ENCODE assay signal across 14 cellular contexts in genomic region chr14:101933209-101933608, GRCh38. TPM values are rescaled to one million over a fixed set of nuclear protein-coding genes. Genes with fewer than 3 reads are reported as not detected.
DNase-seq lines count a peak whose midpoint lies in the region; ATAC-seq and TF ChIP-seq lines count a peak whose summit lies in the region.
"Had no signal": no experiment of that assay in that cellular context is flagged by ENCODE, and none has a peak within 500 bp of the region (broad histone marks: within the 10 kb centered on the region; RNA-seq: fewer than 3 reads in every experiment).

No MANE protein-coding gene starts in this region.

- POLR2A ChIA-PET in WTC11 (lab: Charles Lee) = no interaction called here

- H4K91ac ChIP-seq in H9 (ENCODE audit: insufficient read length, low read depth, low read length) = no peak overlapping the region

- H3K27ac ChIP-seq in H9 (ENCODE audit: insufficient read length, low read depth, low read length) = no peak overlapping the region
- no peak overlapping the region for H3K27ac ChIP-seq in spleen
- H3K27ac ChIP-seq: 22Rv1, GM23248 had no signal

- no peaks in the 10 kb centered on the region for H3K79me2 ChIP-seq in H9 (ENCODE audit: insufficient read depth, low read length)

- H2BK5ac ChIP-seq in H9 (ENCODE audit: insufficient read length, low read length) = no peak overlapping the region

- H3K23me2 ChIP-seq in H9 (ENCODE audit: insufficient read length, low read depth, low read length, poor library complexity, severe bottlenecking) = no peaks in the 10 kb centered on the region

- TF ChIP-seq POLR2A in spleen (IDR thresholded peaks at IDR 0.05) (no peak), erythroblast (IDR thresholded peaks at IDR 0.05; ENCODE audit: low read length) (no peak)

- no peaks in the 10 kb centered on the region for H4K20me1 ChIP-seq in H9 (ENCODE audit: control insufficient read depth, insufficient read depth, insufficient read length)
- H4K20me1 ChIP-seq: BLaER1 treated with 17β-estradiol and CSF1 and Interleukin-3, amounts not matched to agents 10 nM and 100 nM had no signal

- H3K14ac ChIP-seq in H9 (ENCODE audit: insufficient read depth, low read length) = peak overlapping the region; percentile 8; the same call in 1 of the 2 replicates

- no peak overlapping the region for H2AK5ac ChIP-seq in H9 (ENCODE audit: insufficient read length, low read length)

- no peak overlapping the region for H4K8ac ChIP-seq in H9 (replicated peaks; ENCODE audit: insufficient read length, low read depth, low read length)

- intact Hi-C loops in spleen (cut with DNase I; ENCODE audit: low total_unique reads) = no loop called here

- H3K9me3 ChIP-seq in H9 (ENCODE audit: control insufficient read depth, low read depth, low read length) = no peaks in the 10 kb centered on the region
- H3K9me3 ChIP-seq in endocrine pancreas (ENCODE audit: control insufficient read depth, low read length) = no peaks in the 10 kb centered on the region
- H3K9me3 ChIP-seq in spleen = no peaks in the 10 kb centered on the region
- H3K9me3 ChIP-seq: BLaER1 treated with 17β-estradiol and CSF1 and Interleukin-3, amounts not matched to agents 10 nM and 100 nM had no signal

- H3K27ac Mint-ChIP-seq in H9 (no peak overlapping the region), WTC11 (no peak overlapping the region)

- H2BK20ac ChIP-seq in H9 (ENCODE audit: low read depth, low read length, poor library complexity, severe bottlenecking) = no peak overlapping the region

- DNase-seq in NCI-H146 (lab: John Stamatoyannopoulos, UW) = peak; percentile 13
- DNase-seq in NCI-H146 treated with DMSO at 0.1 percent for 48 hours (lab: John Stamatoyannopoulos, UW; ENCODE audit: unreplicated experiment) = no peak
- no peak for DNase-seq in H9
- peak; percentile 68 for DNase-seq in spleen
- no peak for DNase-seq in erythroblast (lab: John Stamatoyannopoulos, UW)
- DNase-seq in WTC11 (ENCODE audit: low spot score) = no peak
- DNase-seq: GM23248, NCI-H1694, NCI-H446, SHP77 had no signal

- TF ChIP-seq CTCF in H9 (conservative IDR thresholded peaks at IDR 0.05) (no peak), spleen (IDR thresholded peaks at IDR 0.05 in 8 of 11, conservative IDR thresholded peaks at IDR 0.05 in 3 of 11) (no peak), WTC11 (IDR thresholded peaks at IDR 0.05) (no peak)

- peaks cover 2% of the 10 kb centered on the region; the same call in 1 of the 2 replicates for H3K27me3 ChIP-seq in H9 (ENCODE audit: insufficient read depth, low read length)
- H3K27me3 ChIP-seq in endocrine pancreas (ENCODE audit: control insufficient read depth, insufficient read depth, low read length) = no peaks in the 10 kb centered on the region
- H3K27me3 ChIP-seq in spleen (replicated peaks in 1 of 7) = peaks cover 0 to 7% (median 0%) of the 10 kb centered on the region in 7 donors
- H3K27me3 ChIP-seq: BLaER1 treated with 17β-estradiol and CSF1 and Interleukin-3, amounts not matched to agents 10 nM and 100 nM had no signal

- H3T11ph ChIP-seq in H9 (ENCODE audit: low read length) = no peak overlapping the region

- peaks cover 0 to 2% of the 10 kb centered on the region in 2 experiments; a peak in 2 of 4 replicates for H3K4me1 Mint-ChIP-seq in H9
- no peaks in the 10 kb centered on the region for H3K4me1 Mint-ChIP-seq in WTC11

- WGBS in H9 (ENCODE audit: extremely low coverage, insufficient read length, low lambda C conversion rate) = no CpG with 5 or more reads among the region's 16 CpGs
- 81 to 92% (median 87%) methylated on average over 6 to 16 of the region's 16 CpGs for WGBS in spleen, 5 donors

- H3K4me3 Mint-ChIP-seq in H9 = no peak overlapping the region
- H3K4me3 Mint-ChIP-seq in WTC11 = no peak overlapping the region

- no peak overlapping the region for H2BK15ac ChIP-seq in H9 (ENCODE audit: low read depth, low read length)

- H3K9ac ChIP-seq in H9 (ENCODE audit: extremely low read depth, insufficient read length, low read length) (no peak overlapping the region), endocrine pancreas (ENCODE audit: control insufficient read depth, insufficient read depth, low read length) (peak overlapping the region; percentile 21)
- H3K9ac ChIP-seq: GM23248 had no signal

- H3K56ac ChIP-seq in H9 (ENCODE audit: insufficient read length, low read depth, low read length) = no peak overlapping the region

- no peaks in the 10 kb centered on the region for H3K4me1 ChIP-seq in H9 (ENCODE audit: insufficient read depth, low read length)
- H3K4me1 ChIP-seq in endocrine pancreas (ENCODE audit: control insufficient read depth, insufficient read depth, low read length) = no peaks in the 10 kb centered on the region
- peaks cover 0 to 3% (median 0%) of the 10 kb centered on the region in 6 donors for H3K4me1 ChIP-seq in spleen

- ATAC-seq in WTC11 (no peak), GM19328 (IDR thresholded peaks at IDR 0.05; ENCODE audit: unreplicated experiment) (no peak)

- H3K36me3 Mint-ChIP-seq in H9 (ENCODE audit: insufficient read depth in 1 of 3, low read depth in 3 of 3) (no peaks in the 10 kb centered on the region; a peak in 1 of 7 replicates), WTC11 (no peaks in the 10 kb centered on the region)

- H3K36me3 ChIP-seq in endocrine pancreas (ENCODE audit: control insufficient read depth, insufficient read depth, low read length) = no peaks in the 10 kb centered on the region
- peaks cover 0 to 13% (median 9%) of the 10 kb centered on the region in 6 donors for H3K36me3 ChIP-seq in spleen

- no peak overlapping the region for H4K5ac ChIP-seq in H9 (ENCODE audit: insufficient read length, low read depth, low read length)

- no peak overlapping the region for H3K4me3 ChIP-seq in endocrine pancreas (ENCODE audit: control insufficient read depth, insufficient read depth, low read length)
- H3K4me3 ChIP-seq in spleen = no peak overlapping the region
- H3K4me3 ChIP-seq: BLaER1 treated with 17β-estradiol and CSF1 and Interleukin-3, amounts not matched to agents 10 nM and 100 nM; GM23248 had no signal

- CTCF ChIA-PET in WTC11 (lab: Charles Lee) = interaction anchor here (0.5 to 2.2 kb wide), 3 partner anchors 26 to 381 kb away, joined by 3 to 13 read pairs (median 4); no protein-coding TSS in a partner anchor

- no peak overlapping the region for H3K23ac ChIP-seq in H9 (ENCODE audit: insufficient read length, low read depth, low read length)

- H3K4ac ChIP-seq in H9 (ENCODE audit: low read depth, low read length) = no peak overlapping the region

- no peak overlapping the region for H2AFZ ChIP-seq in H9 (ENCODE audit: low read length)
- H2AFZ ChIP-seq: GM23248 had no signal

- H3K18ac ChIP-seq in H9 (ENCODE audit: insufficient read length, low read depth, low read length) = no peak overlapping the region

- no peaks in the 10 kb centered on the region; a peak in 2 of 5 replicates for H3K9me3 Mint-ChIP-seq in H9
- no peaks in the 10 kb centered on the region for H3K9me3 Mint-ChIP-seq in WTC11

- H2BK12ac ChIP-seq in H9 (ENCODE audit: insufficient read length, low read depth, low read length) = no peak overlapping the region

- H3K79me1 ChIP-seq in H9 (ENCODE audit: insufficient read depth, low read depth, low read length, poor library complexity, severe bottlenecking) = no peaks in the 10 kb centered on the region

- no peak overlapping the region for H2BK120ac ChIP-seq in H9 (ENCODE audit: low read depth, low read length, poor library complexity, severe bottlenecking)

- H3K27me3 Mint-ChIP-seq in H9 (ENCODE audit: low read depth) (peaks cover 64% of the 10 kb centered on the region), WTC11 (ENCODE audit: low read depth) (peaks cover 34% of the 10 kb centered on the region)

- H3K4me2 ChIP-seq in H9 (ENCODE audit: insufficient read depth, insufficient read length, low read length) = no peak overlapping the region

TF ChIP-seq in WTC11, 78 proteins besides CTCF, POLR2A, EP300 and RAD21 (continues in another document):
- no peak for TF ChIP-seq ZBTB21 (CRISPR knock-in tag; IDR thresholded peaks at IDR 0.05; ENCODE audit: borderline replicate concordance)
- no peak for TF ChIP-seq ZNF138 (CRISPR knock-in tag; conservative IDR thresholded peaks at IDR 0.05)
- TF ChIP-seq ERG (CRISPR knock-in tag; IDR thresholded peaks at IDR 0.05) = no peak
- no peak for TF ChIP-seq PRRX2 (CRISPR knock-in tag; IDR thresholded peaks at IDR 0.05)
- no peak for TF ChIP-seq NR2C2 (CRISPR knock-in tag; IDR thresholded peaks at IDR 0.05)
- no peak for TF ChIP-seq AR (CRISPR knock-in tag; IDR thresholded peaks at IDR 0.05)
- TF ChIP-seq ZNF232 (CRISPR knock-in tag; IDR thresholded peaks at IDR 0.05) = no peak

RNA-seq across cellular contexts. Expression of gene DYNC1H1, which starts 31.2 kb away (rescaled TPM):
- total RNA-seq in H9 (2021) (319 and 359 TPM in 2 replicates), spleen (100 to 1,000 TPM; 270 to 446 (median 403) TPM), WTC11 (2021) (382 to 438 TPM (median 392 TPM) in 3 replicates)
- 10 to 100 TPM; 65.9 to 85.8 (median 70.5) TPM for polyA plus RNA-seq in spleen

Comparison
In these comparisons a context has a peak if more than half of its experiments do, and no peak if none do; other contexts are left out.
1. DNase-seq: peak in NCI-H146 (single experiment) and spleen (single experiment); none in NCI-H146 treated with DMSO at 0.1 percent for 48 hours (single experiment), H9 (single experiment), erythroblast (0 of 2) and WTC11 (single experiment).